Comparison of ENCODE assay signal across 1 cellular context in genomic region chr20:17985388-17986018, GRCh38.
A peak's percentile ranks its signal among the peaks of the same experiment; 100 is the strongest.
TF ChIP-seq lines count a peak whose summit lies in the region.

No MANE protein-coding gene starts in this region.

TF ChIP-seq in HepG2, 621 proteins besides CTCF, POLR2A, EP300 and RAD21 (continued from another document and continues in another):
- no peak for TF ChIP-seq BATF2 (CRISPR knock-in tag; IDR thresholded peaks at IDR 0.05)
- no peak for TF ChIP-seq ZNF207 (IDR thresholded peaks at IDR 0.05; ENCODE audit: borderline replicate concordance)
- no peak for TF ChIP-seq HNRNPK (IDR thresholded peaks at IDR 0.05; ENCODE audit: low read depth, low read length, poor library complexity, severe bottlenecking)
- peak; percentile 96 for TF ChIP-seq TEAD3 (CRISPR knock-in tag; optimal IDR thresholded peaks at IDR 0.05; ENCODE audit: borderline replicate concordance)
- no peak for TF ChIP-seq CSRNP1 (CRISPR knock-in tag; IDR thresholded peaks at IDR 0.05)
- peak; percentile 93 for TF ChIP-seq ZGPAT (CRISPR knock-in tag; IDR thresholded peaks at IDR 0.05)
- TF ChIP-seq ARID5B (CRISPR knock-in tag; IDR thresholded peaks at IDR 0.05): peak; percentile 98
- TF ChIP-seq BHLHE40 (IDR thresholded peaks at IDR 0.05; ENCODE audit: low read length): 0 out of 2 replicates have a peak, but pooled peaks have one; percentile 47
- TF ChIP-seq ZNF264 (CRISPR knock-in tag; IDR thresholded peaks at IDR 0.05): peak; percentile 98
- no peak for TF ChIP-seq ZFP91 (CRISPR knock-in tag; IDR thresholded peaks at IDR 0.05; ENCODE audit: borderline replicate concordance)
- TF ChIP-seq ADNP (CRISPR knock-in tag; IDR thresholded peaks at IDR 0.05): no peak
- 0 out of 2 replicates have a peak, but pooled peaks have one; percentile 48 for TF ChIP-seq ZNF512 (CRISPR knock-in tag; IDR thresholded peaks at IDR 0.05)
- no peak for TF ChIP-seq ZSCAN12 (CRISPR knock-in tag; IDR thresholded peaks at IDR 0.05)
- TF ChIP-seq ZNF292 (CRISPR knock-in tag; IDR thresholded peaks at IDR 0.05; ENCODE audit: borderline replicate concordance, low read depth): peak; percentile 76; the same call in 1 of the 2 replicates
- no peak for TF ChIP-seq CERS6 (CRISPR knock-in tag; IDR thresholded peaks at IDR 0.05)
- TF ChIP-seq NKX3-1 (CRISPR knock-in tag; IDR thresholded peaks at IDR 0.05): no peak; the same call in 1 of the 2 replicates
- TF ChIP-seq GPBP1L1 (CRISPR knock-in tag; IDR thresholded peaks at IDR 0.05): no peak
- TF ChIP-seq PAF1 (CRISPR knock-in tag; IDR thresholded peaks at IDR 0.05): no peak
- TF ChIP-seq ZNF660 (CRISPR knock-in tag; IDR thresholded peaks at IDR 0.05; ENCODE audit: borderline replicate concordance, low read depth): no peak
- TF ChIP-seq ZNF776 (CRISPR knock-in tag; IDR thresholded peaks at IDR 0.05): no peak
- no peak for TF ChIP-seq ZNF407 (CRISPR knock-in tag; IDR thresholded peaks at IDR 0.05; ENCODE audit: not compliant biosample characterization)
- TF ChIP-seq ZNF530 (CRISPR knock-in tag; IDR thresholded peaks at IDR 0.05; ENCODE audit: low read depth): no peak
- TF ChIP-seq ZNF367 (CRISPR knock-in tag; IDR thresholded peaks at IDR 0.05; ENCODE audit: borderline replicate concordance): no peak
- no peak; the same call in 1 of the 2 replicates for TF ChIP-seq JUNB (CRISPR knock-in tag; IDR thresholded peaks at IDR 0.05; ENCODE audit: borderline replicate concordance)
- peak; percentile 94 for TF ChIP-seq SOX5 (CRISPR knock-in tag; IDR thresholded peaks at IDR 0.05; ENCODE audit: borderline replicate concordance)
- no peak for TF ChIP-seq SNAI1 (CRISPR knock-in tag; IDR thresholded peaks at IDR 0.05; ENCODE audit: borderline replicate concordance)
- no peak; the same call in 1 of the 2 replicates for TF ChIP-seq EHMT2 (IDR thresholded peaks at IDR 0.05; ENCODE audit: borderline replicate concordance, low read depth, low read length)
- TF ChIP-seq ATM (IDR thresholded peaks at IDR 0.05; ENCODE audit: borderline replicate concordance): peak; percentile 83; the same call in 1 of the 2 replicates
- peak; percentile 77; the same call in 1 of the 2 replicates for TF ChIP-seq ZBTB44 (CRISPR knock-in tag; IDR thresholded peaks at IDR 0.05)
- TF ChIP-seq ZNF792 (CRISPR knock-in tag; IDR thresholded peaks at IDR 0.05): peak; percentile 97
- TF ChIP-seq ONECUT2 (CRISPR knock-in tag; IDR thresholded peaks at IDR 0.05): no peak
- no peak for TF ChIP-seq SALL2 (CRISPR knock-in tag; IDR thresholded peaks at IDR 0.05)
